ENCODE assay signal across 10 cellular contexts in the genomic region with DNA sequence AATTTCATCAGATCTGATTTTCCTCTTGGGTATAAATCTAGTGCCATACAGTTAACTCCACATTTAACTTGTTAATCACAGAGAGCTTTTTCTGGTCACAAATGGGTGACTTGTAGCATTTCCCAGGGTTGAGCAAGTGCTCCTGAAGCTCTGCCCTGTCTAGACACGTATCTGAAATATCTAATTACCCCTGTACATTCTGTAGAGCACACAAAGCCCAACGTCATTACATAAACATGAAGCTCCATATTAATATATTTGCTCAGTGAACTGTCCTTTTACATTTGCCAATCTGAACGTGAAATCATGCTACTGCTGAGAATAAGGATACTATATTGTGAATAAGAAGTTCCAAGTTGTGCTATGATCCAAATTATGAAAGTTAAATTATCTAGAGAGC. TPM values are rescaled to one million over a fixed set of nuclear protein-coding genes. Genes with fewer than 3 reads are reported as not detected.
DNase-seq lines count a peak whose midpoint lies in the region; ATAC-seq, FAIRE-seq and TF ChIP-seq lines count a peak whose summit lies in the region.
"Had no signal": no experiment of that assay in that cellular context is flagged by ENCODE, and none has a peak within 500 bp of the region (broad histone marks: within the 10 kb centered on the region; RNA-seq: fewer than 3 reads in every experiment).

No MANE protein-coding gene starts in this region.

- TSS peak; percentile 76 for BruUV-seq in endothelial cell of umbilical vein (replicated peaks; lab: Mats Ljungman, UMichigan)

- H4K20me1 ChIP-seq in endothelial cell of umbilical vein (replicated peaks; ENCODE audit: control insufficient read depth, extremely low read depth, insufficient read depth, low read length) = no peaks in the 10 kb centered on the region

- intact Hi-C loops in endothelial cell of umbilical vein (cut with micrococcal nuclease) = loop anchor here (2.0 to 10.0 kb wide), 4 partner anchors 13 to 295 kb away; a partner anchor contains a TSS

- no peak overlapping the region for H2AFZ ChIP-seq in endothelial cell of umbilical vein (ENCODE audit: low read depth, low read length)

- H3K9me3 ChIP-seq in SJSA1 (replicated peaks) (no peaks in the 10 kb centered on the region; the same call in 1 of the 2 replicates), endothelial cell of umbilical vein (replicated peaks; ENCODE audit: control insufficient read depth, insufficient read depth, low read length) (no peaks in the 10 kb centered on the region)

- H3K27ac Mint-ChIP-seq in activated T-cell treated with anti-CD3 and anti-CD28 coated beads, Interleukin-2, amount 50 U/mL, for 24 hours = peak overlapping the region; percentile 87
- H3K27ac Mint-ChIP-seq in stimulated activated naive CD8-positive, alpha-beta T cell treated with anti-CD3 and anti-CD28 coated beads, Interleukin-15, amount 100 ng/mL, for 72 hours = peak overlapping the region; percentile 55 to 93

- CTCF ChIA-PET in endothelial cell of umbilical vein (lab: Charles Lee) = interaction anchor here (1.0 to 5.8 kb wide), 7 partner anchors 9 to 127 kb away, joined by 3 to 63 read pairs (median 5); no protein-coding TSS in a partner anchor

- peaks cover 12% of the 10 kb centered on the region for H3K36me3 Mint-ChIP-seq in activated T-cell treated with anti-CD3 and anti-CD28 coated beads, Interleukin-2, amount 50 U/mL, for 24 hours (ENCODE audit: low read depth)

- no peak for TF ChIP-seq POLR2A in endothelial cell of umbilical vein (IDR thresholded peaks at IDR 0.05; ENCODE audit: low read depth, low read length)

- H3K4me1 Mint-ChIP-seq in activated T-cell treated with anti-CD3 and anti-CD28 coated beads, Interleukin-2, amount 50 U/mL, for 24 hours (ENCODE audit: low read depth) = peaks cover 65% of the 10 kb centered on the region
- H3K4me1 Mint-ChIP-seq in stimulated activated naive CD8-positive, alpha-beta T cell treated with anti-CD3 and anti-CD28 coated beads, Interleukin-15, amount 100 ng/mL, for 72 hours = peaks cover 62% of the 10 kb centered on the region

- H3K4me3 ChIP-seq in SJSA1 (no peak overlapping the region), endothelial cell of umbilical vein (replicated peaks in 1 of 3; ENCODE audit: insufficient read depth in 1 of 3, low read depth in 1 of 3, low read length in 3 of 3) (no peak overlapping the region), foreskin fibroblast (ENCODE audit: low read depth in 1 of 2, low read length in 2 of 2) (no peak overlapping the region)

- no peaks in the 10 kb centered on the region for H3K27me3 Mint-ChIP-seq in activated T-cell treated with anti-CD3 and anti-CD28 coated beads, Interleukin-2, amount 50 U/mL, for 24 hours
- no peaks in the 10 kb centered on the region for H3K27me3 Mint-ChIP-seq in stimulated activated naive CD8-positive, alpha-beta T cell treated with anti-CD3 and anti-CD28 coated beads, Interleukin-15, amount 100 ng/mL, for 72 hours

- ATAC-seq in stimulated activated naive CD8-positive, alpha-beta T cell treated with anti-CD3 and anti-CD28 coated beads, Interleukin-15, amount 100 ng/mL, for 72 hours = no peak

- POLR2A ChIA-PET in endothelial cell of umbilical vein (lab: Charles Lee) = no interaction called here

- dilution Hi-C loops in endothelial cell of umbilical vein (cut with MboI; ENCODE audit: extremely low pct_ligation_motif_present, low sequenced_read_pairs) = no loop called here

- no peak for DNase-seq in activated T-cell treated with anti-CD3 and anti-CD28 coated beads, Interleukin-2, amount 50 U/mL, for 24 hours
- DNase-seq in activated T-cell treated with anti-CD3 and anti-CD28 coated beads, Interleukin-2, amount 50 U/mL, for 48 hours = no peak
- DNase-seq in SJSA1 (ENCODE audit: low read depth in 1 of 2, low spot score in 2 of 2) (no peak), endothelial cell of umbilical vein (ENCODE audit: low read depth, low spot score) (no peak), NCI-H1092 treated with DMSO at 0.1 percent for 48 hours (lab: John Stamatoyannopoulos, UW) (no peak), foreskin fibroblast (no peak)
- no peak for DNase-seq in stimulated activated naive CD8-positive, alpha-beta T cell treated with anti-CD3 and anti-CD28 coated beads, Interleukin-15, amount 100 ng/mL, for 72 hours
- DNase-seq in stimulated activated CD4-positive, alpha-beta T cell treated with anti-CD3 and anti-CD28 coated beads, Interleukin-1b, Interleukin-23, amount 100 ng/mL, for 48 hours = no peak
- DNase-seq: AML-193, NCI-H446 treated with DMSO at 0.1 percent for 48 hours had no signal

- no peaks in the 10 kb centered on the region for H3K36me3 ChIP-seq in SJSA1
- H3K36me3 ChIP-seq in endothelial cell of umbilical vein (ENCODE audit: control insufficient read depth in 2 of 2, extremely low read depth in 1 of 2, insufficient read depth in 2 of 2, low read length in 2 of 2) = no peaks in the 10 kb centered on the region

- no peaks in the 10 kb centered on the region for H3K79me2 ChIP-seq in endothelial cell of umbilical vein (ENCODE audit: control insufficient read depth, insufficient read depth, low read length)

- TF ChIP-seq CTCF in endothelial cell of umbilical vein (IDR thresholded peaks at IDR 0.05; ENCODE audit: extremely low read depth in 1 of 2, insufficient read depth in 1 of 2, low read depth in 1 of 2, low read length in 2 of 2) (no peak), foreskin fibroblast (IDR thresholded peaks at IDR 0.05; ENCODE audit: low read depth, low read length) (no peak)

- H3K4me2 ChIP-seq in endothelial cell of umbilical vein (ENCODE audit: insufficient read depth, low read length) = no peak overlapping the region

- H3K27me3 ChIP-seq in SJSA1 (replicated peaks) = no peaks in the 10 kb centered on the region
- H3K27me3 ChIP-seq in endothelial cell of umbilical vein (ENCODE audit: control insufficient read depth in 2 of 2, insufficient read depth in 2 of 2, low read length in 2 of 2) = no peaks in the 10 kb centered on the region

- no peaks in the 10 kb centered on the region for H3K9me1 ChIP-seq in endothelial cell of umbilical vein (replicated peaks; ENCODE audit: control insufficient read depth, extremely low read depth, insufficient read depth, low read length)

- peaks cover 11% of the 10 kb centered on the region for H3K9me3 Mint-ChIP-seq in activated T-cell treated with anti-CD3 and anti-CD28 coated beads, Interleukin-2, amount 50 U/mL, for 24 hours
- H3K9me3 Mint-ChIP-seq in stimulated activated naive CD8-positive, alpha-beta T cell treated with anti-CD3 and anti-CD28 coated beads, Interleukin-15, amount 100 ng/mL, for 72 hours = peaks cover 0 to 5% of the 10 kb centered on the region in 2 donors

- FAIRE-seq in endothelial cell of umbilical vein (lab: Jason Lieb, UNC) = no peak

- no peak overlapping the region for H3K4me3 Mint-ChIP-seq in activated T-cell treated with anti-CD3 and anti-CD28 coated beads, Interleukin-2, amount 50 U/mL, for 24 hours
- H3K4me3 Mint-ChIP-seq in stimulated activated naive CD8-positive, alpha-beta T cell treated with anti-CD3 and anti-CD28 coated beads, Interleukin-15, amount 100 ng/mL, for 72 hours = no peak overlapping the region

- H3K27ac ChIP-seq in SJSA1 = peak overlapping the region; percentile 21; the same call in 1 of the 2 replicates
- peak overlapping the region; percentile 61 for H3K27ac ChIP-seq in endothelial cell of umbilical vein (ENCODE audit: insufficient read depth, low read depth, low read length)

- peaks cover 34% of the 10 kb centered on the region for H3K4me1 ChIP-seq in SJSA1 (replicated peaks)
- peaks cover 37% of the 10 kb centered on the region for H3K4me1 ChIP-seq in endothelial cell of umbilical vein (ENCODE audit: control insufficient read depth, extremely low read depth, insufficient read depth, low read length)

- H3K9ac ChIP-seq in endothelial cell of umbilical vein (replicated peaks; ENCODE audit: extremely low read depth, insufficient read depth, low read length) = no peak overlapping the region

TF ChIP-seq in endothelial cell of umbilical vein, 7 proteins besides CTCF, POLR2A, EP300 and RAD21:
- TF ChIP-seq JUN (IDR thresholded peaks at IDR 0.05; ENCODE audit: borderline replicate concordance, insufficient read depth, insufficient read length, low read depth) (no peak), EZH2 (IDR thresholded peaks at IDR 0.05; ENCODE audit: borderline replicate concordance, low read depth, low read length, severe bottlenecking) (no peak), POLR2AphosphoS5 (IDR thresholded peaks at IDR 0.05; ENCODE audit: insufficient read depth, low read depth, low read length) (no peak)

RNA-seq across cellular contexts. Expression of a gene that starts 49.0 kb away (rescaled TPM):
- total RNA-seq in SJSA1 (2014; rRNA removed; shearing (Covaris generic)) = 332 and 499 TPM in 2 replicates
- total RNA-seq in endothelial cell of umbilical vein = 8,837 and 8,883 TPM in 2 replicates
- polyA plus RNA-seq in endothelial cell of umbilical vein = 6,148 and 6,293 TPM in 2 replicates
- 2,202 and 2,655 TPM in 2 replicates for polyA plus RNA-seq in endothelial cell of umbilical vein (2011; cell fraction: cytosol; rRNA removed)
- polyA plus RNA-seq in endothelial cell of umbilical vein (2011; cell fraction: nucleus; rRNA removed) = 17,201 and 26,660 TPM in 2 replicates
- polyA plus RNA-seq in endothelial cell of umbilical vein (2012) = 3,629 and 3,767 TPM in 2 replicates
- 17,988 and 18,091 TPM in 2 replicates for polyA minus RNA-seq in endothelial cell of umbilical vein
- polyA minus RNA-seq in endothelial cell of umbilical vein (2011; cell fraction: cytosol; rRNA and poly(A)+ RNA removed) = 7.8 TPM
- 23,649 and 24,248 TPM in 2 replicates for polyA minus RNA-seq in endothelial cell of umbilical vein (2011; cell fraction: nucleus; rRNA and poly(A)+ RNA removed)

Comparison
In these comparisons a context has a peak if more than half of its experiments do, and no peak if none do; other contexts are left out.
1. RNA of a gene that starts 49.0 kb away (total RNA-seq): 8,837 to 8,883 TPM in endothelial cell of umbilical vein; 332 to 499 TPM in SJSA1; every median in the first group is over 10 times any median in the second.